30 cellular contexts compared by ENCODE assay signal in genomic region chr5:80738466-80738865, GRCh38.
A peak's percentile ranks its signal among the peaks of the same experiment; 100 is the strongest.
DNase-seq lines count a peak whose midpoint lies in the region; ATAC-seq and TF ChIP-seq lines count a peak whose summit lies in the region.
"Had no signal": no experiment of that assay in that cellular context is flagged by ENCODE, and none has a peak within 500 bp of the region (broad histone marks: within the 10 kb centered on the region; RNA-seq: fewer than 3 reads in every experiment).

No MANE protein-coding gene starts in this region.

- intact Hi-C loops in left lung (cut with DNase I) = no loop called here

- peaks cover 15 to 35% of the 10 kb centered on the region in 2 donors for H3K4me1 Mint-ChIP-seq in effector memory CD8-positive, alpha-beta T cell (ENCODE audit: low read depth in 2 of 2)
- peaks cover 22% of the 10 kb centered on the region for H3K4me1 Mint-ChIP-seq in stimulated activated effector memory CD8-positive, alpha-beta T cell treated with anti-CD3 and anti-CD28 coated beads, Interleukin-12 subunit alpha, Interleukin-12 subunit beta, amount 100 ng/mL, for 72 hours

- H3K27me3 ChIP-seq in SK-N-SH (ENCODE audit: insufficient read depth) (no peaks in the 10 kb centered on the region), left lung (no peaks in the 10 kb centered on the region)
- H3K27me3 ChIP-seq: breast epithelium, gastrocnemius medialis, upper lobe of right lung had no signal

- no peaks in the 10 kb centered on the region for H3F3A ChIP-seq in SK-N-SH (replicated peaks; ENCODE audit: insufficient read depth)

- H2AFZ ChIP-seq in SK-N-SH (ENCODE audit: low read depth) = no peak overlapping the region

- H3K9me3 ChIP-seq in SK-N-SH = no peaks in the 10 kb centered on the region
- no peaks in the 10 kb centered on the region for H3K9me3 ChIP-seq in left lung
- H3K9me3 ChIP-seq: breast epithelium, gastrocnemius medialis, mucosa of descending colon, upper lobe of right lung had no signal

- H3K4me3 ChIP-seq in SK-N-SH (ENCODE audit: low read depth in 2 of 2, low read length in 1 of 2) (no peak overlapping the region), left lung (no peak overlapping the region)
- H3K4me3 ChIP-seq: breast epithelium, gastrocnemius medialis, GM12878, lung, mucosa of descending colon, smooth muscle cell, upper lobe of right lung had no signal

- TF ChIP-seq EP300 in SK-N-SH (IDR thresholded peaks at IDR 0.05; ENCODE audit: borderline replicate concordance in 1 of 2, low read depth in 1 of 2, low read length in 1 of 2) = no peak

- H3K36me3 ChIP-seq in SK-N-SH (replicated peaks in 1 of 2; ENCODE audit: control insufficient read depth in 1 of 2, insufficient read depth in 2 of 2, low read length in 1 of 2) (peaks cover 13 to 14% of the 10 kb centered on the region in 2 experiments), left lung (peaks cover 0 to 9% of the 10 kb centered on the region in 2 donors)
- H3K36me3 ChIP-seq: breast epithelium, gastrocnemius medialis had no signal

- no peak overlapping the region for H3K9ac ChIP-seq in SK-N-SH

- H3K9me2 ChIP-seq in SK-N-SH = no peaks in the 10 kb centered on the region

- H3K27ac Mint-ChIP-seq in effector memory CD8-positive, alpha-beta T cell = peak overlapping the region; percentile 50 to 66
- H3K27ac Mint-ChIP-seq in stimulated activated effector memory CD8-positive, alpha-beta T cell treated with anti-CD3 and anti-CD28 coated beads, Interleukin-12 subunit alpha, Interleukin-12 subunit beta, amount 100 ng/mL, for 72 hours = peak overlapping the region; percentile 26
- H3K27ac Mint-ChIP-seq: activated naive CD4-positive, alpha-beta T cell treated with anti-CD3 and anti-CD28 coated beads, Interleukin-2, amount 10 ng/mL, durations not matched to agents 7 days and 5 days had no signal

- no peak overlapping the region for H3K4me3 Mint-ChIP-seq in effector memory CD8-positive, alpha-beta T cell
- H3K4me3 Mint-ChIP-seq in stimulated activated effector memory CD8-positive, alpha-beta T cell treated with anti-CD3 and anti-CD28 coated beads, Interleukin-12 subunit alpha, Interleukin-12 subunit beta, amount 100 ng/mL, for 72 hours = no peak overlapping the region
- H3K4me3 Mint-ChIP-seq: activated naive CD4-positive, alpha-beta T cell treated with anti-CD3 and anti-CD28 coated beads, Interleukin-2, amount 10 ng/mL, durations not matched to agents 7 days and 5 days; H9; T-cell had no signal

- no peaks in the 10 kb centered on the region for H3K27me3 Mint-ChIP-seq in effector memory CD8-positive, alpha-beta T cell
- H3K27me3 Mint-ChIP-seq: activated naive CD4-positive, alpha-beta T cell treated with anti-CD3 and anti-CD28 coated beads, Interleukin-2, amount 10 ng/mL, durations not matched to agents 7 days and 5 days; T-cell had no signal

- CTCF ChIA-PET in SK-N-SH (lab: Yijun Ruan, JAX) = no interaction called here

- POLR2A ChIA-PET in SK-N-SH (lab: Yijun Ruan, JAX) = no interaction called here

- no peaks in the 10 kb centered on the region for H3K79me2 ChIP-seq in SK-N-SH (ENCODE audit: insufficient read depth)

- no peaks in the 10 kb centered on the region for H3K9me3 Mint-ChIP-seq in effector memory CD8-positive, alpha-beta T cell
- H3K9me3 Mint-ChIP-seq in stimulated activated effector memory CD8-positive, alpha-beta T cell treated with anti-CD3 and anti-CD28 coated beads, Interleukin-12 subunit alpha, Interleukin-12 subunit beta, amount 100 ng/mL, for 72 hours = no peaks in the 10 kb centered on the region
- H3K9me3 Mint-ChIP-seq: activated naive CD4-positive, alpha-beta T cell treated with anti-CD3 and anti-CD28 coated beads, Interleukin-2, amount 10 ng/mL, durations not matched to agents 7 days and 5 days; H9; T-cell had no signal

- no peak for ATAC-seq in SK-N-SH treated with all-trans-retinoic acid at 6 μM for 48 hours
- no peak for ATAC-seq in effector memory CD8-positive, alpha-beta T cell (replicated peaks)
- no peak for ATAC-seq in stimulated activated effector memory CD8-positive, alpha-beta T cell treated with anti-CD3 and anti-CD28 coated beads, Interleukin-12 subunit alpha, Interleukin-12 subunit beta, amount 100 ng/mL, for 72 hours
- no peak for ATAC-seq in HG02885 (IDR thresholded peaks at IDR 0.05; ENCODE audit: poor library complexity, unreplicated experiment)
- no peak for ATAC-seq in GM21717 (IDR thresholded peaks at IDR 0.05; ENCODE audit: unreplicated experiment)
- ATAC-seq in left lung = no peak
- ATAC-seq: gastrocnemius medialis; GM12878; mucosa of descending colon; stimulated activated naive CD8-positive, alpha-beta T cell treated with anti-CD3 and anti-CD28 coated beads, Interleukin-15, Interleukin-2, amounts not matched to agents 100 U/mL and 50 U/mL, for 24 hours; T-cell; upper lobe of right lung had no signal

- no peak for TF ChIP-seq CTCF in SK-N-SH (IDR thresholded peaks at IDR 0.05)
- TF ChIP-seq CTCF in left lung (IDR thresholded peaks at IDR 0.05) = no peak

- H3K27ac ChIP-seq in SK-N-SH (ENCODE audit: low read depth in 2 of 2, low read length in 1 of 2) (no peak overlapping the region), left lung (no peak overlapping the region)
- H3K27ac ChIP-seq: breast epithelium, gastrocnemius medialis, upper lobe of right lung had no signal

- DNase-seq in SK-N-SH (peak; percentile 8), OCI-M1 (lab: John Stamatoyannopoulos, UW) (peak; percentile 32), left lung (no peak)
- DNase-seq in effector memory CD8-positive, alpha-beta T cell = no peak
- DNase-seq in stimulated activated effector memory CD8-positive, alpha-beta T cell treated with anti-CD3 and anti-CD28 coated beads, Interleukin-12 subunit alpha, Interleukin-12 subunit beta, amount 100 ng/mL, for 72 hours (ENCODE audit: low spot score in 2 of 2) = no peak
- DNase-seq: 8988T; activated CD4-positive, alpha-beta T cell treated with anti-CD3 and anti-CD28 coated beads, Interleukin-2, amount 50 U/mL, for 48 hours; activated CD8-positive, alpha-beta memory T cell treated with anti-CD3 and anti-CD28 coated beads, Interleukin-2, amount 50 U/mL, for 4 hours; activated naive CD4-positive, alpha-beta T cell treated with anti-CD3 and anti-CD28 coated beads, Interleukin-2, amount 10 ng/mL, durations not matched to agents 7 days and 5 days; amniotic stem cell; DMS153; gastrocnemius medialis; H9; IMR-90; mucosa of descending colon; NCI-H1092; NCI-H1694 treated with DMSO at 0.1 percent for 48 hours; NCI-H446 treated with DMSO at 0.1 percent for 48 hours; NCI-H82; stimulated activated CD4-positive, alpha-beta T cell treated with anti-CD3 and anti-CD28 coated beads, Interleukin-1b, Interleukin-23, amount 100 ng/mL, for 48 hours; stimulated activated naive CD8-positive, alpha-beta T cell treated with anti-CD3 and anti-CD28 coated beads, Interleukin-15, Interleukin-2, amounts not matched to agents 100 U/mL and 50 U/mL, for 24 hours; T-cell; upper lobe of right lung had no signal

- peaks cover 4% of the 10 kb centered on the region for H3K36me3 Mint-ChIP-seq in effector memory CD8-positive, alpha-beta T cell (ENCODE audit: insufficient read depth)
- peaks cover 6% of the 10 kb centered on the region for H3K36me3 Mint-ChIP-seq in stimulated activated effector memory CD8-positive, alpha-beta T cell treated with anti-CD3 and anti-CD28 coated beads, Interleukin-12 subunit alpha, Interleukin-12 subunit beta, amount 100 ng/mL, for 72 hours

- no peak overlapping the region for H3K4me2 ChIP-seq in SK-N-SH
- H3K4me2 ChIP-seq: smooth muscle cell had no signal

- WGBS in SK-N-SH (ENCODE audit: low lambda C conversion rate) = 47% methylated on average over 3 of the region's 3 CpGs

- no peaks in the 10 kb centered on the region for H4K20me1 ChIP-seq in SK-N-SH (ENCODE audit: insufficient read depth)

- TF ChIP-seq RAD21 in SK-N-SH (IDR thresholded peaks at IDR 0.05; ENCODE audit: low read length) = no peak

- H3K4me1 ChIP-seq in SK-N-SH (ENCODE audit: control insufficient read depth in 1 of 2, insufficient read depth in 2 of 2, low read depth in 1 of 2, low read length in 1 of 2) = no peaks in the 10 kb centered on the region
- H3K4me1 ChIP-seq in left lung = no peaks in the 10 kb centered on the region
- H3K4me1 ChIP-seq: breast epithelium, gastrocnemius medialis, upper lobe of right lung had no signal

TF ChIP-seq in SK-N-SH, 30 proteins besides CTCF, POLR2A, EP300 and RAD21 (continues in another document):
- TF ChIP-seq NFIC (IDR thresholded peaks at IDR 0.05; ENCODE audit: borderline replicate concordance) (no peak), YY1 (IDR thresholded peaks at IDR 0.05; ENCODE audit: low read depth) (no peak), FOSL2 (IDR thresholded peaks at IDR 0.05; ENCODE audit: borderline replicate concordance, low read depth) (no peak), SIN3A (IDR thresholded peaks at IDR 0.05; ENCODE audit: borderline replicate concordance, low read depth, low read length) (no peak), RCOR1 (IDR thresholded peaks at IDR 0.05; ENCODE audit: low read length) (no peak), NRF1 (IDR thresholded peaks at IDR 0.05; ENCODE audit: low read depth, low read length) (no peak), RXRA (IDR thresholded peaks at IDR 0.05; ENCODE audit: borderline replicate concordance, low read depth) (no peak), EZH2phosphoT487 (IDR thresholded peaks at IDR 0.05; ENCODE audit: borderline replicate concordance, low read depth) (no peak), MEF2A (IDR thresholded peaks at IDR 0.05; ENCODE audit: borderline replicate concordance, low read depth) (no peak)

TF ChIP-seq in SK-N-SH treated with all-trans-retinoic acid at 6 μM for 48 hours, 23 proteins besides CTCF, POLR2A, EP300 and RAD21 (continues in another document):
- TF ChIP-seq PPARA (CRISPR knock-in tag; IDR thresholded peaks at IDR 0.05; ENCODE audit: borderline replicate concordance) (no peak), TSHZ2 (CRISPR knock-in tag; IDR thresholded peaks at IDR 0.05) (no peak)

Comparison
In these comparisons a context has a peak if more than half of its experiments do, and no peak if none do; other contexts are left out.
1. DNase-seq: peak in SK-N-SH (single experiment) and OCI-M1 (single experiment); none in effector memory CD8-positive, alpha-beta T cell (0 of 3), stimulated activated effector memory CD8-positive, alpha-beta T cell treated with anti-CD3 and anti-CD28 coated beads, Interleukin-12 subunit alpha, Interleukin-12 subunit beta, amount 100 ng/mL, for 72 hours (0 of 2) and left lung (0 of 2).